Comparison of ENCODE assay signal across 11 cellular contexts in the genomic region with DNA sequence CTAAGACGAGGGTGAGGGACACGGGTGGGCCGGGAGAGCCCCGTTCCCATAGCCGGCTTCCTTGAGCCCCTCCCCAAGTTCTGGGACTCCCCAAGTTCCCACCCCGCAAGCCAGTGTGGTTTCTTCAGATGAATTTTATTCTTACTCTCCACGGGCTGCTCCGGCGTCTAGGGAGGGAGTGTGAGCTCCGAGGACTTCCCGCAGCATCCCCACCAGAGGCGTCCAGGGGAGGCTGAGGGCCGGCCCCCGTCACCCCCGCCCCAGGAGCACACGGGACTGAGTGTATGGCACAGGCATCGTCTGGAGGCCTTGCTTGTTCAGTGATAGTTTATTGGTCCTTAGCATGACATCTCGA. TPM values are rescaled to one million over a fixed set of nuclear protein-coding genes. Genes with fewer than 3 reads are reported as not detected.
DNase-seq lines count a peak whose midpoint lies in the region; ATAC-seq, FAIRE-seq and TF ChIP-seq lines count a peak whose summit lies in the region.
"Had no signal": no experiment of that assay in that cellular context is flagged by ENCODE, and none has a peak within 500 bp of the region (broad histone marks: within the 10 kb centered on the region; RNA-seq: fewer than 3 reads in every experiment).

No MANE protein-coding gene starts in this region.

- H3K4me2 ChIP-seq in astrocyte (ENCODE audit: low read length): peak overlapping the region; percentile 85

- H3K27me3 ChIP-seq in astrocyte (ENCODE audit: insufficient read depth, low read length) (peaks cover 6% of the 10 kb centered on the region), iPS-15b (ENCODE audit: control insufficient read depth, insufficient read depth, low read length) (peaks cover 28% of the 10 kb centered on the region)
- H3K27me3 ChIP-seq: dorsolateral prefrontal cortex, MG63 had no signal

- H3K27ac Mint-ChIP-seq in activated CD8-positive, alpha-beta memory T cell treated with anti-CD3 and anti-CD28 coated beads, Interleukin-2, amount 10 ng/mL, durations not matched to agents 7 days and 5 days: no peak overlapping the region
- H3K27ac Mint-ChIP-seq in astrocyte (ENCODE audit: unreplicated experiment): no peak overlapping the region
- H3K27ac Mint-ChIP-seq in stimulated activated naive B cell treated with anti-CD40 and anti-IgM and Interleukin-4, amounts not matched to agents 10 μg/mL and 1 μg/mL and 100 μg/mL, for 72 hours: no peak overlapping the region

- no peak for TF ChIP-seq CTCF in astrocyte (IDR thresholded peaks at IDR 0.05; ENCODE audit: insufficient read depth, low read depth, low read length)

- no peaks in the 10 kb centered on the region for H3K36me3 Mint-ChIP-seq in activated CD8-positive, alpha-beta memory T cell treated with anti-CD3 and anti-CD28 coated beads, Interleukin-2, amount 10 ng/mL, durations not matched to agents 7 days and 5 days
- H3K36me3 Mint-ChIP-seq in astrocyte (ENCODE audit: low read depth, unreplicated experiment): peaks cover 12% of the 10 kb centered on the region
- H3K36me3 Mint-ChIP-seq in stimulated activated naive B cell treated with anti-CD40 and anti-IgM and Interleukin-4, amounts not matched to agents 10 μg/mL and 1 μg/mL and 100 μg/mL, for 72 hours: peaks cover 7 to 8% of the 10 kb centered on the region in 2 donors

- no peak for DNase-seq in activated CD8-positive, alpha-beta memory T cell treated with anti-CD3 and anti-CD28 coated beads, Interleukin-2, amount 10 ng/mL, durations not matched to agents 7 days and 5 days
- no peak for DNase-seq in activated CD8-positive, alpha-beta memory T cell treated with anti-CD3 and anti-CD28 coated beads, Interleukin-2, amount 50 U/mL, for 4 hours
- DNase-seq in astrocyte (ENCODE audit: low read depth): no peak
- DNase-seq in stimulated activated naive B cell treated with anti-CD40 and anti-IgM and Interleukin-4, amounts not matched to agents 10 μg/mL and 1 μg/mL and 100 μg/mL, for 72 hours: no peak
- no peak for DNase-seq in NCI-H1694 (lab: John Stamatoyannopoulos, UW)
- no peak for DNase-seq in stimulated activated CD8-positive, alpha-beta memory T cell treated with anti-CD3 and anti-CD28 coated beads, Interleukin-4, amount 100 ng/mL, for 48 hours
- no peak for DNase-seq in NK-92 (lab: John Stamatoyannopoulos, UW; ENCODE audit: unreplicated experiment)
- DNase-seq: AML-193, dorsolateral prefrontal cortex, MG63 had no signal

- H3K9ac ChIP-seq in astrocyte (ENCODE audit: low read length) (peak overlapping the region; percentile 12), iPS-15b (ENCODE audit: low read depth, low read length) (no peak overlapping the region)

- CTCF ChIA-PET in activated CD8-positive, alpha-beta memory T cell treated with anti-CD3 and anti-CD28 coated beads, Interleukin-2, amount 10 ng/mL, durations not matched to agents 7 days and 5 days (lab: Charles Lee): interaction anchor here (1.0 to 1.5 kb wide), 4 partner anchors 26 to 234 kb away, joined by 3 to 4 read pairs (median 4); no protein-coding TSS in a partner anchor

- no peaks in the 10 kb centered on the region for H3K9me3 Mint-ChIP-seq in activated CD8-positive, alpha-beta memory T cell treated with anti-CD3 and anti-CD28 coated beads, Interleukin-2, amount 10 ng/mL, durations not matched to agents 7 days and 5 days (ENCODE audit: low read depth)
- H3K9me3 Mint-ChIP-seq in astrocyte (ENCODE audit: unreplicated experiment): no peaks in the 10 kb centered on the region
- H3K9me3 Mint-ChIP-seq in stimulated activated naive B cell treated with anti-CD40 and anti-IgM and Interleukin-4, amounts not matched to agents 10 μg/mL and 1 μg/mL and 100 μg/mL, for 72 hours: no peaks in the 10 kb centered on the region

- H3K4me3 Mint-ChIP-seq in activated CD8-positive, alpha-beta memory T cell treated with anti-CD3 and anti-CD28 coated beads, Interleukin-2, amount 10 ng/mL, durations not matched to agents 7 days and 5 days: no peak overlapping the region
- H3K4me3 Mint-ChIP-seq in astrocyte (ENCODE audit: unreplicated experiment): no peak overlapping the region
- peak overlapping the region; percentile 75 to 79 for H3K4me3 Mint-ChIP-seq in stimulated activated naive B cell treated with anti-CD40 and anti-IgM and Interleukin-4, amounts not matched to agents 10 μg/mL and 1 μg/mL and 100 μg/mL, for 72 hours

- peaks cover 10% of the 10 kb centered on the region for H3K4me1 ChIP-seq in astrocyte (ENCODE audit: insufficient read depth, low read length)
- no peaks in the 10 kb centered on the region for H3K4me1 ChIP-seq in iPS-15b (ENCODE audit: control insufficient read depth, insufficient read depth, low read length)

- no peaks in the 10 kb centered on the region for H3K9me3 ChIP-seq in astrocyte (ENCODE audit: insufficient read depth, low read depth, low read length)
- H3K9me3 ChIP-seq in iPS-15b (ENCODE audit: control insufficient read depth, insufficient read depth, low read length): no peaks in the 10 kb centered on the region
- H3K9me3 ChIP-seq: MG63 had no signal

- H3K36me3 ChIP-seq in astrocyte (ENCODE audit: insufficient read depth, low read length) (peaks cover 7% of the 10 kb centered on the region), iPS-15b (ENCODE audit: control insufficient read depth, insufficient read depth, low read length) (no peaks in the 10 kb centered on the region)
- H3K36me3 ChIP-seq: MG63 had no signal

- peaks cover 6% of the 10 kb centered on the region for H3K4me1 Mint-ChIP-seq in activated CD8-positive, alpha-beta memory T cell treated with anti-CD3 and anti-CD28 coated beads, Interleukin-2, amount 10 ng/mL, durations not matched to agents 7 days and 5 days
- no peaks in the 10 kb centered on the region for H3K4me1 Mint-ChIP-seq in astrocyte (ENCODE audit: low read depth, unreplicated experiment)
- H3K4me1 Mint-ChIP-seq in stimulated activated naive B cell treated with anti-CD40 and anti-IgM and Interleukin-4, amounts not matched to agents 10 μg/mL and 1 μg/mL and 100 μg/mL, for 72 hours: peaks cover 4 to 7% of the 10 kb centered on the region in 2 donors

- peaks cover 47% of the 10 kb centered on the region for H3K27me3 Mint-ChIP-seq in activated CD8-positive, alpha-beta memory T cell treated with anti-CD3 and anti-CD28 coated beads, Interleukin-2, amount 10 ng/mL, durations not matched to agents 7 days and 5 days
- peaks cover 18% of the 10 kb centered on the region for H3K27me3 Mint-ChIP-seq in astrocyte (ENCODE audit: low read depth, unreplicated experiment)
- H3K27me3 Mint-ChIP-seq in stimulated activated naive B cell treated with anti-CD40 and anti-IgM and Interleukin-4, amounts not matched to agents 10 μg/mL and 1 μg/mL and 100 μg/mL, for 72 hours: peaks cover 36 to 51% of the 10 kb centered on the region in 2 donors

- peak; percentile 9 for ATAC-seq in activated CD8-positive, alpha-beta memory T cell treated with anti-CD3 and anti-CD28 coated beads, Interleukin-2, amount 10 ng/mL, durations not matched to agents 7 days and 5 days
- ATAC-seq in stimulated activated naive B cell treated with anti-CD40 and anti-IgM and Interleukin-4, amounts not matched to agents 10 μg/mL and 1 μg/mL and 100 μg/mL, for 72 hours (replicated peaks): peak; percentile 14 to 17

- H2AFZ ChIP-seq in astrocyte (ENCODE audit: low read depth, low read length): peak overlapping the region; percentile 24

- H3K4me3 ChIP-seq in astrocyte (ENCODE audit: insufficient read depth, low read depth, low read length) (peak overlapping the region; percentile 29), iPS-15b (ENCODE audit: low read depth, low read length) (peak overlapping the region; percentile 58)
- H3K4me3 ChIP-seq: MG63 had no signal

- H4K20me1 ChIP-seq in astrocyte (ENCODE audit: insufficient read depth, low read length): peaks cover 7% of the 10 kb centered on the region

- H3K27ac ChIP-seq in astrocyte (ENCODE audit: low read depth, low read length): no peak overlapping the region
- H3K27ac ChIP-seq: dorsolateral prefrontal cortex had no signal

- no peak for FAIRE-seq in astrocyte (lab: Jason Lieb, UNC)

- H3K79me2 ChIP-seq in astrocyte (ENCODE audit: insufficient read depth, low read length): no peaks in the 10 kb centered on the region

RNA-seq across cellular contexts. Expression of a gene that starts 10.0 kb away (rescaled TPM):
- 1 to 10 TPM; 5.4 to 6.0 TPM for total RNA-seq in activated CD8-positive, alpha-beta memory T cell treated with anti-CD3 and anti-CD28 coated beads, Interleukin-2, amount 10 ng/mL, durations not matched to agents 7 days and 5 days
- total RNA-seq in astrocyte: 3.9 and 6.6 TPM in 2 replicates

RNA-seq across cellular contexts. Expression of a gene that starts 39.7 kb away (rescaled TPM):
- total RNA-seq in activated CD8-positive, alpha-beta memory T cell treated with anti-CD3 and anti-CD28 coated beads, Interleukin-2, amount 10 ng/mL, durations not matched to agents 7 days and 5 days: 10 to 100 TPM; 51.9 to 71.7 TPM
- total RNA-seq in astrocyte: 55.5 and 55.6 TPM in 2 replicates

RNA-seq across cellular contexts. Expression of a gene that starts 44.5 kb away (rescaled TPM):
- 10 to 100 TPM; 63.6 to 63.7 TPM for total RNA-seq in activated CD8-positive, alpha-beta memory T cell treated with anti-CD3 and anti-CD28 coated beads, Interleukin-2, amount 10 ng/mL, durations not matched to agents 7 days and 5 days
- 36.7 and 42.8 TPM in 2 replicates for total RNA-seq in astrocyte

Comparison
In these comparisons a context has a peak if more than half of its experiments do, and no peak if none do; other contexts are left out.
1. H3K4me3 Mint-ChIP-seq: peak in stimulated activated naive B cell treated with anti-CD40 and anti-IgM and Interleukin-4, amounts not matched to agents 10 μg/mL and 1 μg/mL and 100 μg/mL, for 72 hours (2 of 2); none in activated CD8-positive, alpha-beta memory T cell treated with anti-CD3 and anti-CD28 coated beads, Interleukin-2, amount 10 ng/mL, durations not matched to agents 7 days and 5 days (single experiment) and astrocyte (single experiment).